Comparison of ENCODE assay signal across 16 cellular contexts in the genomic region with DNA sequence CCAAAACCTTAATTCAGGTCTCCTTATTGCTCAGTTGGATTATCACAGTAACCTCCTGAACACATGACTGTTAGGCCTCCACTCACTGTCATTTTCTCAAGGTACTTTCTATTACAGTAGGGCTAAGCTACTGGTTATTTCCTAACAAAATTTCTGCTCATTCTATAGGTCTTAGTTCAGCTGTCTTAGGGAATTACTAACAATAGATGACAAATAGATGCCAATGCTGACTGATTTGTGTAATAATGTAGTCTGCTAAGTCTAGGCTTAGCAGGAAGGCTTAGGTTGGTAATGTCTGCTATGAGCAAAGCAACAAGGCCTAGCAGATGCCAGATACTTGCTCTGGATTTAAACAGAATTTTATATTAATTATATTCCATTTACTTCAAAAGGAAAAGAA. TPM values are rescaled to one million over a fixed set of nuclear protein-coding genes. Genes with fewer than 3 reads are reported as not detected.
DNase-seq lines count a peak whose midpoint lies in the region; ATAC-seq and TF ChIP-seq lines count a peak whose summit lies in the region.
"Had no signal": no experiment of that assay in that cellular context is flagged by ENCODE, and none has a peak within 500 bp of the region (broad histone marks: within the 10 kb centered on the region; RNA-seq: fewer than 3 reads in every experiment).

No MANE protein-coding gene starts in this region.

- no peak for DNase-seq in activated T-cell treated with anti-CD3 and anti-CD28 coated beads, Interleukin-2, amount 50 U/mL, for 72 hours
- no peak for DNase-seq in activated T-cell treated with anti-CD3 and anti-CD28 coated beads, Interleukin-2, amount 50 U/mL, for 1 hour
- DNase-seq in Calu3 (no peak), WTC11 (ENCODE audit: low spot score) (no peak), mesothelial cell of epicardium (ENCODE audit: low spot score in 2 of 2, unreplicated experiment in 2 of 2) (no peak), SHP77 (lab: John Stamatoyannopoulos, UW) (no peak), NCI-H748 (lab: John Stamatoyannopoulos, UW; ENCODE audit: unreplicated experiment) (no peak)
- DNase-seq: CD4-positive, alpha-beta memory T cell; H7; NCI-H1417 treated with DMSO at 0.1 percent for 48 hours; NCI-H187 treated with DMSO at 0.1 percent for 48 hours; NCI-H2227 treated with DMSO at 0.1 percent for 48 hours; NCI-H510A treated with DMSO at 0.1 percent for 48 hours; NCI-H82 had no signal

- ATAC-seq in activated T-cell treated with anti-CD3 and anti-CD28 coated beads, Interleukin-2, amount 50 U/mL, for 72 hours (replicated peaks in 1 of 2), result peak; percentile 18 to 68
- ATAC-seq in WTC11 (no peak), HG02885 (IDR thresholded peaks at IDR 0.05; ENCODE audit: poor library complexity, unreplicated experiment) (no peak)
- ATAC-seq: A549 had no signal

- H3K27me3 Mint-ChIP-seq in activated T-cell treated with anti-CD3 and anti-CD28 coated beads, Interleukin-2, amount 50 U/mL, for 72 hours (ENCODE audit: low read depth), result no peaks in the 10 kb centered on the region
- H3K27me3 Mint-ChIP-seq in Calu3 (ENCODE audit: unreplicated experiment), result no peaks in the 10 kb centered on the region
- H3K27me3 Mint-ChIP-seq in WTC11 (ENCODE audit: low read depth), result no peaks in the 10 kb centered on the region
- H3K27me3 Mint-ChIP-seq in mesothelial cell of epicardium (ENCODE audit: low read depth), result no peaks in the 10 kb centered on the region
- H3K27me3 Mint-ChIP-seq: CD4-positive, alpha-beta memory T cell had no signal

- intact Hi-C loops in Calu3 (cut with micrococcal nuclease; ENCODE audit: unreplicated experiment), result no loop called here

- BruUV-seq in Calu3 (replicated peaks; lab: Mats Ljungman, UMichigan), result TSS peak; percentile 9

- no peak for TF ChIP-seq CTCF in Calu3 (IDR thresholded peaks at IDR 0.05; ENCODE audit: unreplicated experiment)
- no peak for TF ChIP-seq CTCF in WTC11 (IDR thresholded peaks at IDR 0.05)
- TF ChIP-seq CTCF in mesothelial cell of epicardium (IDR thresholded peaks at IDR 0.05; ENCODE audit: unreplicated experiment), result no peak

- POLR2A ChIA-PET in WTC11 (lab: Charles Lee), result interaction anchor here (0.6 kb wide), 1 partner anchor 326 kb away, joined by 8 read pairs; no protein-coding TSS in a partner anchor

- peaks cover 29% of the 10 kb centered on the region for H3K4me1 Mint-ChIP-seq in activated T-cell treated with anti-CD3 and anti-CD28 coated beads, Interleukin-2, amount 50 U/mL, for 72 hours (ENCODE audit: low read depth)
- peaks cover 22% of the 10 kb centered on the region for H3K4me1 Mint-ChIP-seq in Calu3 (ENCODE audit: low read depth, unreplicated experiment)
- peaks cover 23% of the 10 kb centered on the region for H3K4me1 Mint-ChIP-seq in WTC11
- H3K4me1 Mint-ChIP-seq in mesothelial cell of epicardium, result no peaks in the 10 kb centered on the region

- H3K4me3 Mint-ChIP-seq in activated T-cell treated with anti-CD3 and anti-CD28 coated beads, Interleukin-2, amount 50 U/mL, for 72 hours, result no peak overlapping the region
- H3K4me3 Mint-ChIP-seq in Calu3 (ENCODE audit: low read depth, unreplicated experiment), result no peak overlapping the region
- no peak overlapping the region for H3K4me3 Mint-ChIP-seq in WTC11
- no peak overlapping the region for H3K4me3 Mint-ChIP-seq in mesothelial cell of epicardium
- H3K4me3 Mint-ChIP-seq: CD4-positive, alpha-beta memory T cell had no signal

- H3K36me3 Mint-ChIP-seq in activated T-cell treated with anti-CD3 and anti-CD28 coated beads, Interleukin-2, amount 50 U/mL, for 72 hours (ENCODE audit: insufficient read depth in 2 of 2), result peaks cover 0 to 15% of the 10 kb centered on the region in 2 donors
- H3K36me3 Mint-ChIP-seq in Calu3 (ENCODE audit: insufficient read depth, unreplicated experiment) (peaks cover 7% of the 10 kb centered on the region), WTC11 (peaks cover 21% of the 10 kb centered on the region), mesothelial cell of epicardium (peaks cover 27% of the 10 kb centered on the region)

- H3K9me3 Mint-ChIP-seq in activated T-cell treated with anti-CD3 and anti-CD28 coated beads, Interleukin-2, amount 50 U/mL, for 72 hours, result no peaks in the 10 kb centered on the region
- no peaks in the 10 kb centered on the region for H3K9me3 Mint-ChIP-seq in Calu3 (ENCODE audit: low read depth, unreplicated experiment)
- no peaks in the 10 kb centered on the region for H3K9me3 Mint-ChIP-seq in WTC11
- H3K9me3 Mint-ChIP-seq in mesothelial cell of epicardium, result no peaks in the 10 kb centered on the region
- H3K9me3 Mint-ChIP-seq: CD4-positive, alpha-beta memory T cell had no signal

- CTCF ChIA-PET in Calu3 (lab: Charles Lee), result interaction anchor here (1.6 kb wide), 1 partner anchor 26 kb away, joined by 4 read pairs; no protein-coding TSS in a partner anchor
- CTCF ChIA-PET in WTC11 (lab: Charles Lee), result interaction anchor here (0.6 kb wide), 2 partner anchors 420 to 693 kb away, joined by 3 to 4 read pairs; no protein-coding TSS in a partner anchor

- no peak overlapping the region for H3K27ac Mint-ChIP-seq in activated T-cell treated with anti-CD3 and anti-CD28 coated beads, Interleukin-2, amount 50 U/mL, for 72 hours
- H3K27ac Mint-ChIP-seq in Calu3 (ENCODE audit: unreplicated experiment) (no peak overlapping the region), WTC11 (peak overlapping the region; percentile 17; the same call in 1 of the 2 replicates), mesothelial cell of epicardium (peak overlapping the region; percentile 31)

TF ChIP-seq in WTC11, 78 proteins besides CTCF, POLR2A, EP300 and RAD21 (continues in another document):
- TF ChIP-seq, protein P1, sequence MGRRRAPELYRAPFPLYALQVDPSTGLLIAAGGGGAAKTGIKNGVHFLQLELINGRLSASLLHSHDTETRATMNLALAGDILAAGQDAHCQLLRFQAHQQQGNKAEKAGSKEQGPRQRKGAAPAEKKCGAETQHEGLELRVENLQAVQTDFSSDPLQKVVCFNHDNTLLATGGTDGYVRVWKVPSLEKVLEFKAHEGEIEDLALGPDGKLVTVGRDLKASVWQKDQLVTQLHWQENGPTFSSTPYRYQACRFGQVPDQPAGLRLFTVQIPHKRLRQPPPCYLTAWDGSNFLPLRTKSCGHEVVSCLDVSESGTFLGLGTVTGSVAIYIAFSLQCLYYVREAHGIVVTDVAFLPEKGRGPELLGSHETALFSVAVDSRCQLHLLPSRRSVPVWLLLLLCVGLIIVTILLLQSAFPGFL (CRISPR knock-in tag; IDR thresholded peaks at IDR 0.05; ENCODE audit: borderline replicate concordance), result no peak
- no peak for TF ChIP-seq IRF2 (CRISPR knock-in tag; IDR thresholded peaks at IDR 0.05; ENCODE audit: borderline replicate concordance, low read depth)
- TF ChIP-seq ZNF121 (CRISPR knock-in tag; IDR thresholded peaks at IDR 0.05), result no peak
- no peak for TF ChIP-seq TP53 (CRISPR knock-in tag; IDR thresholded peaks at IDR 0.05)
- no peak for TF ChIP-seq ZNF317 (CRISPR knock-in tag; IDR thresholded peaks at IDR 0.05; ENCODE audit: borderline replicate concordance, low read depth)
- TF ChIP-seq, protein P2, sequence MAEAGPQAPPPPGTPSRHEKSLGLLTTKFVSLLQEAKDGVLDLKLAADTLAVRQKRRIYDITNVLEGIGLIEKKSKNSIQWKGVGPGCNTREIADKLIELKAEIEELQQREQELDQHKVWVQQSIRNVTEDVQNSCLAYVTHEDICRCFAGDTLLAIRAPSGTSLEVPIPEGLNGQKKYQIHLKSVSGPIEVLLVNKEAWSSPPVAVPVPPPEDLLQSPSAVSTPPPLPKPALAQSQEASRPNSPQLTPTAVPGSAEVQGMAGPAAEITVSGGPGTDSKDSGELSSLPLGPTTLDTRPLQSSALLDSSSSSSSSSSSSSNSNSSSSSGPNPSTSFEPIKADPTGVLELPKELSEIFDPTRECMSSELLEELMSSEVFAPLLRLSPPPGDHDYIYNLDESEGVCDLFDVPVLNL (CRISPR knock-in tag; IDR thresholded peaks at IDR 0.05; ENCODE audit: borderline replicate concordance, low read depth), result no peak
- TF ChIP-seq JUN (CRISPR knock-in tag; IDR thresholded peaks at IDR 0.05), result no peak
- no peak for TF ChIP-seq FOXK1 (CRISPR knock-in tag; IDR thresholded peaks at IDR 0.05)
- TF ChIP-seq TEAD1 (CRISPR knock-in tag; IDR thresholded peaks at IDR 0.05), result no peak
- TF ChIP-seq ATF2 (CRISPR knock-in tag; IDR thresholded peaks at IDR 0.05; ENCODE audit: borderline replicate concordance, low read depth), result no peak
- TF ChIP-seq NFE2L1 (CRISPR knock-in tag; IDR thresholded peaks at IDR 0.05), result no peak
- no peak for TF ChIP-seq TCF7 (CRISPR knock-in tag; IDR thresholded peaks at IDR 0.05; ENCODE audit: low read depth)

RNA-seq across cellular contexts. Expression of gene RSF1, which starts 58.1 kb away (rescaled TPM):
- 10 to 100 TPM; 57.6 to 69.9 TPM for total RNA-seq in activated T-cell treated with anti-CD3 and anti-CD28 coated beads, Interleukin-2, amount 50 U/mL, for 72 hours
- total RNA-seq in Calu3 (2022), result 68.5 and 76.4 TPM in 2 replicates
- 71.3 to 79.8 TPM (median 72.8 TPM) in 3 replicates for total RNA-seq in WTC11 (2021)
- total RNA-seq in mesothelial cell of epicardium, result 104 to 109 TPM (median 105 TPM) in 3 replicates

RNA-seq across cellular contexts. Expression of gene AAMDC, which starts 58.5 kb away (rescaled TPM):
- total RNA-seq in activated T-cell treated with anti-CD3 and anti-CD28 coated beads, Interleukin-2, amount 50 U/mL, for 72 hours, result 10 to 100 TPM; 10.5 to 14.7 TPM
- 11.7 and 12.9 TPM in 2 replicates for total RNA-seq in Calu3 (2022)
- total RNA-seq in WTC11 (2021), result 22.8 to 29.9 TPM (median 28.2 TPM) in 3 replicates
- total RNA-seq in mesothelial cell of epicardium, result 26.7 to 30.0 TPM (median 27.2 TPM) in 3 replicates

Comparison
In these comparisons a context has a peak if more than half of its experiments do, and no peak if none do; other contexts are left out.
1. ATAC-seq: peak in activated T-cell treated with anti-CD3 and anti-CD28 coated beads, Interleukin-2, amount 50 U/mL, for 72 hours (2 of 2); none in WTC11 (single experiment) and HG02885 (single experiment).
2. H3K27ac Mint-ChIP-seq: peak in WTC11 (single experiment) and mesothelial cell of epicardium (single experiment); none in activated T-cell treated with anti-CD3 and anti-CD28 coated beads, Interleukin-2, amount 50 U/mL, for 72 hours (single experiment) and Calu3 (single experiment).